ENCODE assay signal across 8 cellular contexts in the genomic region with DNA sequence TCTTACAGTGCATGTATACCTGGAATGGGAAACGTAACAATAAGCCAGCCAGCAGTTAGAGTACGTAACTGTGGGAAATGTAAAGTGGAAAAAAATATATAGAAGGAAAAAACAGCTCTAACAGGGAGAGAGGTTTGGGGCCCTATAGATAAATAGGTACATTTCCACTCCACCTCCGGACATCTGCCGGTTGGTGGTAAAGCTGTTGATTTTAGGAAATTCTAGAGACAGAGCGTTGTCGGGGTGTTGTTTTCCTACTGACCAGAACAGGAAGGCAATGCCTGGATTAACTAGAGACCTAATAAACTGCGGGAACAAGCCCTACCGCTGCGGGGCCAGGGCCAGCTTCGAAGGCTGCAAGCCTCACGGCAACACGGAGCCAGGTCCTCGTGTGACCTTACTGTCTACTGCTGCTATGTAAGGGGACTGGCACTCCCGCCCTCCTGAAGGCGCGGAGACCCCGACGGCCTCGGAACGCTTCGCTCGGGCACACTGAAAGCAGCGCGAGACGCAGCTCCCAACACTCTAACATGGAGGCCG. TPM values are rescaled to one million over a fixed set of nuclear protein-coding genes. Genes with fewer than 3 reads are reported as not detected.
DNase-seq lines count a peak whose midpoint lies in the region; ATAC-seq and TF ChIP-seq lines count a peak whose summit lies in the region.

No MANE protein-coding gene starts in this region.

- CTCF ChIA-PET in BJ (lab: Yijun Ruan, JAX) = interaction anchor here (0.6 to 1.6 kb wide), 6 partner anchors 36 to 280 kb away, joined by 3 to 4 read pairs (median 3); no protein-coding TSS in a partner anchor

- H3K4me1 ChIP-seq in Peyer's patch = peaks cover 0 to 25% (median 14%) of the 10 kb centered on the region in 4 donors
- H3K4me1 ChIP-seq in body of pancreas = peaks cover 46% of the 10 kb centered on the region

- H3K9me3 ChIP-seq in Peyer's patch (no peaks in the 10 kb centered on the region), body of pancreas (no peaks in the 10 kb centered on the region)

- H3K27me3 ChIP-seq in BJ (ENCODE audit: control insufficient read depth, insufficient read depth, low read length) (no peaks in the 10 kb centered on the region), H7 (ENCODE audit: control insufficient read depth, insufficient read depth, low read length) (no peaks in the 10 kb centered on the region), Peyer's patch (no peaks in the 10 kb centered on the region), body of pancreas (no peaks in the 10 kb centered on the region)

- DNase-seq in BJ (ENCODE audit: low read depth) (peak; percentile 12), H7 (no peak), Peyer's patch (peak in 1 of 3 donors; percentile 49), body of pancreas (no peak), left colon (no peak), CD1c-positive myeloid dendritic cell (ENCODE audit: extremely low spot score) (no peak)
- peak; percentile 46 for DNase-seq in stimulated activated CD4-positive, alpha-beta T cell treated with anti-CD3 and anti-CD28 coated beads, Interleukin-4, amount 100 ng/mL, for 24 hours
- DNase-seq in activated effector memory CD4-positive, alpha-beta T cell treated with anti-CD3 and anti-CD28 coated beads, Interleukin-2, amount 50 U/mL, for 16 hours = no peak

- POLR2A ChIA-PET in BJ (lab: Charles Lee) = interaction anchor here (0.5 to 1.0 kb wide), 2 partner anchors 216 to 538 kb away, joined by 3 to 9 read pairs; no protein-coding TSS in a partner anchor

- no peak for TF ChIP-seq POLR2A in Peyer's patch (IDR thresholded peaks at IDR 0.05)
- TF ChIP-seq POLR2A in body of pancreas (IDR thresholded peaks at IDR 0.05) = no peak

- intact Hi-C loops in body of pancreas (cut with DNase I) (no loop called here), left colon (cut with DNase I, micrococcal nuclease) (no loop called here)

- H3K36me3 ChIP-seq in BJ (ENCODE audit: control insufficient read depth, insufficient read depth, low read length) (peaks cover 12% of the 10 kb centered on the region), H7 (replicated peaks; ENCODE audit: control insufficient read depth, insufficient read depth, low read length) (peaks cover 17% of the 10 kb centered on the region), Peyer's patch (peaks cover 0 to 29% (median 0%) of the 10 kb centered on the region in 3 donors), body of pancreas (replicated peaks in 1 of 2; ENCODE audit: insufficient read depth in 1 of 2, low read depth in 2 of 2) (peaks cover 8 to 9% of the 10 kb centered on the region in 2 donors)

- TF ChIP-seq CTCF in BJ (IDR thresholded peaks at IDR 0.05; ENCODE audit: insufficient read depth, low read depth, low read length) (no peak), Peyer's patch (IDR thresholded peaks at IDR 0.05) (peak in 1 of 6 experiments; percentile 15), body of pancreas (IDR thresholded peaks at IDR 0.05) (peak in 2 of 7 experiments; percentile 26 to 32)

- peak; percentile 36 for ATAC-seq in body of pancreas
- peak; percentile 36 for ATAC-seq in left colon

- WGBS in body of pancreas, 2 donors = 0 to 3% methylated on average over 8 to 26 of the region's 26 CpGs

- H3K4me3 ChIP-seq in BJ (ENCODE audit: low read depth, low read length) (peak overlapping the region; percentile 83), H7 (ENCODE audit: insufficient read depth, low read depth, low read length) (peak overlapping the region; percentile 98), Peyer's patch (peak overlapping the region; percentile 71 to 99 (median 80)), body of pancreas (peak overlapping the region; percentile 49 to 90)

- H3K27ac ChIP-seq in Peyer's patch = peak overlapping the region; percentile 94 to 99 (median 97)
- H3K27ac ChIP-seq in body of pancreas = peak overlapping the region; percentile 96 to 99 (median 98)

RNA-seq across cellular contexts. Expression of gene CDKN2AIP, which starts 0.8 kb away (rescaled TPM):
- polyA plus RNA-seq in BJ (2011; rRNA removed) = 9.4 and 12.0 TPM in 2 replicates
- polyA minus RNA-seq in BJ (2011; rRNA and poly(A)+ RNA removed) = 6.7 and 9.0 TPM in 2 replicates
- 17.0 and 19.7 TPM in 2 replicates for total RNA-seq in H7 (2014; rRNA removed; shearing (Covaris generic))
- total RNA-seq in Peyer's patch (10 to 100 TPM; 17.9 to 25.2 (median 19.9) TPM), body of pancreas (10 to 100 TPM; 10.9 to 20.4 TPM), left colon (10 to 100 TPM; 13.7 to 23.1 TPM)

Comparison
In these comparisons a context has a peak if more than half of its experiments do, and no peak if none do; other contexts are left out.
1. DNase-seq: peak in BJ (single experiment) and stimulated activated CD4-positive, alpha-beta T cell treated with anti-CD3 and anti-CD28 coated beads, Interleukin-4, amount 100 ng/mL, for 24 hours (single experiment); none in H7 (single experiment), body of pancreas (0 of 4), left colon (0 of 2), activated effector memory CD4-positive, alpha-beta T cell treated with anti-CD3 and anti-CD28 coated beads, Interleukin-2, amount 50 U/mL, for 16 hours (single experiment) and CD1c-positive myeloid dendritic cell (single experiment).
2. Peak in every context shown above with its lines, with median percentiles within 50 percentile points of each other: H3K4me3 ChIP-seq.